In the genomic region with DNA sequence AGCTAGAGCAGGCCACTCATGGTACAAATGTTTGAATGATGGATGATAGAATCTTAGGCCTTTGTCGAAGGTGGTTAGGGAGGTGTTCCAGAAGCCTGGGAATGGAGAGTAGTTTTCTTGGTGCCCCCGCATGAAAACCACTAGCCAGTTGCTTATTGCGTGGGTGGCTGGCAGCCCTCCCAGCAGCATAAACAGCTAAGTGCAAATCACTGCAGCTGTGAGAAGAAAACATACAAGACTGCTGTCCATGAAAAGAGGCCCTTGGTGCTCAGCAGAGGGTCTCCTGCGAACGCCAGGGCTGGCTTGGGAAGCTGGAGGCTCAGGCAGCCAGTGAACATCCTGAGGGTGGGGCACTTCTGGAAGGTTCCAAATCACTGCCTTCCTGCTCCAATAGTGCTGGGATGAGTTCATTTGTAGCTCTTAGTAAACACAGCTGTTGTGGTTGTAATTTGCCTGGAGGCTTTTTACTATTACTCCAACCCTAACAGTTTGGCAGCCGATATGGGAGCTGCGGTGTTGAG, we compare ENCODE assay signal across 11 cellular contexts.
DNase-seq lines count a peak whose midpoint lies in the region; ATAC-seq, FAIRE-seq and TF ChIP-seq lines count a peak whose summit lies in the region.
"Had no signal": no experiment of that assay in that cellular context is flagged by ENCODE, and none has a peak within 500 bp of the region (broad histone marks: within the 10 kb centered on the region; RNA-seq: fewer than 3 reads in every experiment).

No MANE protein-coding gene starts in this region.

- H3K4me3 Mint-ChIP-seq in naive thymus-derived CD4-positive, alpha-beta T cell, result no peak overlapping the region
- H3K4me3 Mint-ChIP-seq in naive thymus-derived CD8-positive, alpha-beta T cell, result no peak overlapping the region
- H3K4me3 Mint-ChIP-seq: activated CD8-positive, alpha-beta memory T cell treated with anti-CD3 and anti-CD28 coated beads, Interleukin-2, amount 10 ng/mL, durations not matched to agents 7 days and 5 days; effector memory CD8-positive, alpha-beta T cell had no signal

- CTCF ChIA-PET in naive thymus-derived CD4-positive, alpha-beta T cell (lab: Charles Lee), result interaction anchor here (1.3 kb wide), 1 partner anchor 254 kb away, joined by 3 read pairs; no protein-coding TSS in a partner anchor

- no peak for FAIRE-seq in H54 (lab: Jason Lieb, UNC)
- FAIRE-seq: G401.6 had no signal

- H3K4me3 ChIP-seq in Peyer's patch (no peak overlapping the region), fibroblast of the aortic adventitia (ENCODE audit: low read depth, low read length) (no peak overlapping the region)
- no peak overlapping the region for H3K4me3 ChIP-seq in naive thymus-derived CD4-positive, alpha-beta T cell (ENCODE audit: low read length)

- H3K9me3 ChIP-seq in Peyer's patch, result no peaks in the 10 kb centered on the region
- no peaks in the 10 kb centered on the region for H3K9me3 ChIP-seq in naive thymus-derived CD4-positive, alpha-beta T cell (ENCODE audit: control insufficient read depth in 2 of 3, low read length in 3 of 3)

- H3K27ac Mint-ChIP-seq in naive thymus-derived CD4-positive, alpha-beta T cell, result peak overlapping the region in 2 of 9 donors; percentile 25 to 70
- peak overlapping the region in 2 of 10 donors; percentile 43 to 63 for H3K27ac Mint-ChIP-seq in naive thymus-derived CD8-positive, alpha-beta T cell
- H3K27ac Mint-ChIP-seq: activated CD8-positive, alpha-beta memory T cell treated with anti-CD3 and anti-CD28 coated beads, Interleukin-2, amount 10 ng/mL, durations not matched to agents 7 days and 5 days had no signal

- TF ChIP-seq CTCF in Peyer's patch (IDR thresholded peaks at IDR 0.05) (no peak), fibroblast of the aortic adventitia (IDR thresholded peaks at IDR 0.05; ENCODE audit: insufficient read depth, low read length) (no peak)

- H3K27me3 ChIP-seq in Peyer's patch, result no peaks in the 10 kb centered on the region
- H3K27me3 ChIP-seq in naive thymus-derived CD4-positive, alpha-beta T cell (ENCODE audit: control insufficient read depth in 2 of 2, insufficient read depth in 2 of 2, low read length in 2 of 2), result no peaks in the 10 kb centered on the region

- H3K4me1 ChIP-seq in Peyer's patch, result peaks cover 0 to 21% (median 2%) of the 10 kb centered on the region in 4 donors
- H3K4me1 ChIP-seq in naive thymus-derived CD4-positive, alpha-beta T cell (ENCODE audit: control insufficient read depth in 2 of 2, insufficient read depth in 2 of 2, low read length in 2 of 2), result peaks cover 0 to 8% of the 10 kb centered on the region in 2 donors

- ATAC-seq in naive thymus-derived CD4-positive, alpha-beta T cell, result no peak
- ATAC-seq in naive thymus-derived CD8-positive, alpha-beta T cell, result no peak
- ATAC-seq: activated CD8-positive, alpha-beta memory T cell treated with anti-CD3 and anti-CD28 coated beads, Interleukin-2, amount 10 ng/mL, durations not matched to agents 7 days and 5 days; effector memory CD8-positive, alpha-beta T cell had no signal

- H3K36me3 ChIP-seq in Peyer's patch, result peaks cover 0 to 8% (median 0%) of the 10 kb centered on the region in 3 donors
- peaks cover 0 to 18% (median 0%) of the 10 kb centered on the region in 3 experiments for H3K36me3 ChIP-seq in naive thymus-derived CD4-positive, alpha-beta T cell (ENCODE audit: control insufficient read depth in 2 of 3, insufficient read depth in 3 of 3, low read length in 3 of 3)

- H3K27me3 Mint-ChIP-seq in naive thymus-derived CD4-positive, alpha-beta T cell, result no peaks in the 10 kb centered on the region
- no peaks in the 10 kb centered on the region for H3K27me3 Mint-ChIP-seq in naive thymus-derived CD8-positive, alpha-beta T cell
- H3K27me3 Mint-ChIP-seq: activated CD8-positive, alpha-beta memory T cell treated with anti-CD3 and anti-CD28 coated beads, Interleukin-2, amount 10 ng/mL, durations not matched to agents 7 days and 5 days; effector memory CD8-positive, alpha-beta T cell had no signal

- peaks cover 7 to 61% (median 11%) of the 10 kb centered on the region in 5 donors for H3K36me3 Mint-ChIP-seq in naive thymus-derived CD4-positive, alpha-beta T cell
- peaks cover 0 to 42% (median 10%) of the 10 kb centered on the region in 3 donors for H3K36me3 Mint-ChIP-seq in naive thymus-derived CD8-positive, alpha-beta T cell

- intact Hi-C loops in naive thymus-derived CD4-positive, alpha-beta T cell (cut with micrococcal nuclease), result no loop called here

- H3K9me3 Mint-ChIP-seq in naive thymus-derived CD4-positive, alpha-beta T cell, result no peaks in the 10 kb centered on the region
- no peaks in the 10 kb centered on the region for H3K9me3 Mint-ChIP-seq in naive thymus-derived CD8-positive, alpha-beta T cell
- H3K9me3 Mint-ChIP-seq: effector memory CD8-positive, alpha-beta T cell had no signal

- peak overlapping the region in 3 of 4 donors; percentile 19 to 33 (median 33) for H3K27ac ChIP-seq in Peyer's patch
- H3K27ac ChIP-seq in naive thymus-derived CD4-positive, alpha-beta T cell (ENCODE audit: low read depth, low read length), result no peak overlapping the region

- TF ChIP-seq POLR2A in Peyer's patch (IDR thresholded peaks at IDR 0.05) (no peak), H54 (IDR thresholded peaks at IDR 0.05; ENCODE audit: low read depth, low read length) (no peak)

- POLR2A ChIA-PET in naive thymus-derived CD4-positive, alpha-beta T cell (lab: Charles Lee), result no interaction called here
- POLR2A ChIA-PET in naive thymus-derived CD8-positive, alpha-beta T cell (lab: Charles Lee), result no interaction called here

- peak; percentile 71 for DNase-seq in DMS 273 (lab: John Stamatoyannopoulos, UW; ENCODE audit: unreplicated experiment)
- no peak for DNase-seq in Peyer's patch
- peak; percentile 76 for DNase-seq in fibroblast of the aortic adventitia (ENCODE audit: low read depth)
- DNase-seq in pons (ENCODE audit: low spot score), result peak; percentile 51
- DNase-seq in NOMO-1 (lab: John Stamatoyannopoulos, UW; ENCODE audit: unreplicated experiment in 2 of 2), result no peak
- no peak for DNase-seq in H54 (ENCODE audit: insufficient read length, low spot score)
- no peak for DNase-seq in naive thymus-derived CD4-positive, alpha-beta T cell
- no peak for DNase-seq in naive thymus-derived CD8-positive, alpha-beta T cell
- DNase-seq: activated CD8-positive, alpha-beta memory T cell treated with anti-CD3 and anti-CD28 coated beads, Interleukin-2, amount 10 ng/mL, durations not matched to agents 7 days and 5 days; effector memory CD8-positive, alpha-beta T cell had no signal

- H3K4me1 Mint-ChIP-seq in naive thymus-derived CD4-positive, alpha-beta T cell, result peaks cover 14 to 17% (median 15%) of the 10 kb centered on the region in 7 donors
- peaks cover 9 to 16% (median 14%) of the 10 kb centered on the region in 4 donors for H3K4me1 Mint-ChIP-seq in naive thymus-derived CD8-positive, alpha-beta T cell

Comparison
In these comparisons a context has a peak if more than half of its experiments do, and no peak if none do; other contexts are left out.
1. DNase-seq: peak in DMS 273 (single experiment), fibroblast of the aortic adventitia (single experiment) and pons (single experiment); none in Peyer's patch (0 of 3), NOMO-1 (0 of 2), H54 (single experiment), naive thymus-derived CD4-positive, alpha-beta T cell (0 of 9) and naive thymus-derived CD8-positive, alpha-beta T cell (0 of 10).